In the genomic region with DNA sequence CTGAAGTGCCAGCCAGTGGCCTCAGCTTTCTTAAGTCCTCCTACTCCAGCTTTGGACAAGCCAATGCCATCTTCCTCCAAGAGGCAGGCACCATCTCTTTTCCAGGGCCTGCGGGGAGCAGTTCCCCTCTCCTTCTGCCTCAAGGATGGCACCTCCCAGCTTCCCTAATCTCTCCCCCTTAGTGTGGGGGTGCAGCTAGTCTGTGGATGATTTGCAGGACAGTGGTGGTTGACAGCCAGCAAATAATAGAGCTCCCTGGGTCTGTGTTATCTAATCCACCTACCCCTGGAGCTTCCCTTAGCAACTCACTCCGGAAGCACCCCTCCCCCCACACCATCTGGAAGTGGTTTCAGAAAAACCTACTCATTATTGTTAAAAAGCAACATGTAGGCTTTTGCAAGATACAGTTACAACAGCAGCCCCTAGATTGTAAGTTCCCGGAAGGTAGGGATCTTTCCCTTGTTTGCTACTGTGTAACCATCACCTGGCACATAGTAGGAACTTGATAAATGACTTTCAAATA, we compare ENCODE assay signal across 11 cellular contexts.
DNase-seq lines count a peak whose midpoint lies in the region; ATAC-seq and TF ChIP-seq lines count a peak whose summit lies in the region.
"Had no signal": no experiment of that assay in that cellular context is flagged by ENCODE, and none has a peak within 500 bp of the region (broad histone marks: within the 10 kb centered on the region; RNA-seq: fewer than 3 reads in every experiment).

No MANE protein-coding gene starts in this region.

- no peak for ATAC-seq in HG03196 (IDR thresholded peaks at IDR 0.05; ENCODE audit: unreplicated experiment)
- ATAC-seq in GM18909 (IDR thresholded peaks at IDR 0.05; ENCODE audit: poor library complexity, unreplicated experiment), result no peak
- ATAC-seq in GM21526 (IDR thresholded peaks at IDR 0.05; ENCODE audit: low FRiP score, unreplicated experiment), result no peak

- peak; percentile 37 for DNase-seq in AG09309 (ENCODE audit: low read depth)
- DNase-seq in ELR (ENCODE audit: low read depth), result peak; percentile 19
- peak; percentile 69 for DNase-seq in NCI-H524 treated with DMSO at 0.1 percent for 48 hours (lab: John Stamatoyannopoulos, UW)
- DNase-seq in choroid plexus epithelial cell (ENCODE audit: low read depth), result peak; percentile 75
- DNase-seq in kidney glomerular epithelial cell (lab: John Stamatoyannopoulos, UW), result no peak
- DNase-seq: activated naive CD4-positive, alpha-beta T cell treated with anti-CD3 and anti-CD28 coated beads for 36 hours; mucosa of descending colon had no signal

- TF ChIP-seq CTCF in AG09309 (IDR thresholded peaks at IDR 0.05; ENCODE audit: control insufficient read depth, insufficient read depth, low read depth, low read length, missing control alignments) (no peak), choroid plexus epithelial cell (conservative IDR thresholded peaks at IDR 0.05; ENCODE audit: low read depth, low read length) (no peak)

- H3K4me3 ChIP-seq in AG09309 (ENCODE audit: control insufficient read depth, low read depth, low read length), result no peak overlapping the region
- no peak overlapping the region for H3K4me3 ChIP-seq in choroid plexus epithelial cell (ENCODE audit: low read depth, low read length)
- H3K4me3 ChIP-seq: mucosa of descending colon, SJCRH30 had no signal
